24 cellular contexts compared by ENCODE assay signal in genomic region chr10:132292972-132293415, GRCh38. TPM values are rescaled to one million over a fixed set of nuclear protein-coding genes. Genes with fewer than 3 reads are reported as not detected.
DNase-seq lines count a peak whose midpoint lies in the region; ATAC-seq, FAIRE-seq and TF ChIP-seq lines count a peak whose summit lies in the region.
"Had no signal": no experiment of that assay in that cellular context is flagged by ENCODE, and none has a peak within 500 bp of the region (broad histone marks: within the 10 kb centered on the region; RNA-seq: fewer than 3 reads in every experiment).

No MANE protein-coding gene starts in this region.

- ATAC-seq in heart right ventricle = peak in 5 of 8 donors; percentile 30 to 62 (median 49)
- no peak for ATAC-seq in HG03039 (IDR thresholded peaks at IDR 0.05; ENCODE audit: unreplicated experiment)
- ATAC-seq in stimulated activated effector memory CD8-positive, alpha-beta T cell treated with anti-CD3 and anti-CD28 coated beads, Interleukin-12 subunit alpha, Interleukin-12 subunit beta, amount 100 ng/mL, for 72 hours = no peak

- TF ChIP-seq RAD21 in SK-N-SH (IDR thresholded peaks at IDR 0.05; ENCODE audit: low read length) = no peak

- CTCF ChIA-PET in SK-N-SH (lab: Yijun Ruan, JAX) = interaction anchor here (1.2 to 2.1 kb wide), 4 partner anchors 13 to 69 kb away, joined by 3 to 9 read pairs (median 5); no protein-coding TSS in a partner anchor

- no peaks in the 10 kb centered on the region for H3K9me2 ChIP-seq in SK-N-SH

- TF ChIP-seq CTCF in SK-N-SH (IDR thresholded peaks at IDR 0.05) (no peak), heart right ventricle (IDR thresholded peaks at IDR 0.05) (no peak)

- no peaks in the 10 kb centered on the region for H3K9me3 Mint-ChIP-seq in stimulated activated effector memory CD8-positive, alpha-beta T cell treated with anti-CD3 and anti-CD28 coated beads, Interleukin-12 subunit alpha, Interleukin-12 subunit beta, amount 100 ng/mL, for 72 hours
- H3K9me3 Mint-ChIP-seq: GM23338 had no signal

- H3K79me2 ChIP-seq in SK-N-SH (ENCODE audit: insufficient read depth) = no peaks in the 10 kb centered on the region

- no peak for FAIRE-seq in RCC 7860 (lab: Jason Lieb, UNC)
- FAIRE-seq: colon, endometrium, HTR-8/SVneo had no signal

- no peak for TF ChIP-seq EP300 in SK-N-SH (IDR thresholded peaks at IDR 0.05; ENCODE audit: borderline replicate concordance in 1 of 2, low read depth in 1 of 2, low read length in 1 of 2)

- no peaks in the 10 kb centered on the region for H4K20me1 ChIP-seq in SK-N-SH (ENCODE audit: insufficient read depth)

- H3K4me3 Mint-ChIP-seq in stimulated activated effector memory CD8-positive, alpha-beta T cell treated with anti-CD3 and anti-CD28 coated beads, Interleukin-12 subunit alpha, Interleukin-12 subunit beta, amount 100 ng/mL, for 72 hours = no peak overlapping the region
- H3K4me3 Mint-ChIP-seq: GM23338, nephron had no signal

- peaks cover 0 to 66% of the 10 kb centered on the region in 2 experiments; a peak in 2 of 4 replicates for H3K4me1 ChIP-seq in SK-N-SH (ENCODE audit: control insufficient read depth in 1 of 2, insufficient read depth in 2 of 2, low read depth in 1 of 2, low read length in 1 of 2)
- peaks cover 0 to 15% (median 6%) of the 10 kb centered on the region in 9 donors for H3K4me1 ChIP-seq in heart right ventricle
- H3K4me1 ChIP-seq: ascending aorta had no signal

- H2AFZ ChIP-seq in SK-N-SH (ENCODE audit: low read depth) = no peak overlapping the region
- H2AFZ ChIP-seq: GM23338 had no signal

- H3K27ac ChIP-seq in SK-N-SH (ENCODE audit: low read depth in 2 of 2, low read length in 1 of 2) (peak overlapping the region in 1 of 2 experiments; percentile 96; a peak in 2 of 4 replicates), heart right ventricle (no peak overlapping the region)
- H3K27ac ChIP-seq: ascending aorta, SK-N-MC, testis had no signal

- H3K36me3 Mint-ChIP-seq in stimulated activated effector memory CD8-positive, alpha-beta T cell treated with anti-CD3 and anti-CD28 coated beads, Interleukin-12 subunit alpha, Interleukin-12 subunit beta, amount 100 ng/mL, for 72 hours = no peaks in the 10 kb centered on the region

- H3K27ac Mint-ChIP-seq in stimulated activated effector memory CD8-positive, alpha-beta T cell treated with anti-CD3 and anti-CD28 coated beads, Interleukin-12 subunit alpha, Interleukin-12 subunit beta, amount 100 ng/mL, for 72 hours = no peak overlapping the region
- H3K27ac Mint-ChIP-seq: GM23338, nephron had no signal

- H3K27me3 ChIP-seq in SK-N-SH (ENCODE audit: insufficient read depth) = no peaks in the 10 kb centered on the region
- H3K27me3 ChIP-seq in heart right ventricle = peaks cover 0 to 8% (median 0%) of the 10 kb centered on the region in 7 donors
- H3K27me3 ChIP-seq: ascending aorta, testis had no signal

- no peak overlapping the region for H3K4me2 ChIP-seq in SK-N-SH
- H3K4me2 ChIP-seq: GM23338 had no signal

- H3K9ac ChIP-seq in SK-N-SH = no peak overlapping the region

- no peaks in the 10 kb centered on the region for H3K9me3 ChIP-seq in SK-N-SH
- H3K9me3 ChIP-seq in heart right ventricle = peaks cover 0 to 22% (median 5%) of the 10 kb centered on the region in 11 donors
- H3K9me3 ChIP-seq: testis had no signal

- DNase-seq in DMS79 (lab: John Stamatoyannopoulos, UW) = peak; percentile 11
- peak; percentile 92 for DNase-seq in SK-N-SH
- no peak for DNase-seq in heart right ventricle
- peak; percentile 70 for DNase-seq in posterior vena cava (ENCODE audit: low spot score)
- DNase-seq in RCC 7860 (ENCODE audit: low spot score) = no peak
- no peak for DNase-seq in RPMI8226
- DNase-seq in stimulated activated effector memory CD8-positive, alpha-beta T cell treated with anti-CD3 and anti-CD28 coated beads, Interleukin-12 subunit alpha, Interleukin-12 subunit beta, amount 100 ng/mL, for 72 hours (ENCODE audit: low spot score in 2 of 2) = no peak
- DNase-seq: activated CD4-positive, CD25-positive, alpha-beta regulatory T cell; activated CD8-positive, alpha-beta memory T cell treated with anti-CD3 and anti-CD28 coated beads for 24 hours; activated naive CD4-positive, alpha-beta T cell treated with anti-CD3 and anti-CD28 coated beads, Interleukin-2, amount 50 U/mL, for 16 hours; activated T-cell treated with anti-CD3 and anti-CD28 coated beads, Interleukin-2, amount 50 U/mL, for 48 hours; COR-L47; EL; NCI-H774; T-helper 9 cell had no signal

- POLR2A ChIA-PET in SK-N-SH (lab: Yijun Ruan, JAX) = interaction anchor here (0.6 to 1.5 kb wide), 4 partner anchors 11 to 53 kb away, joined by 3 to 5 read pairs (median 4); no protein-coding TSS in a partner anchor

- H3K4me1 Mint-ChIP-seq in stimulated activated effector memory CD8-positive, alpha-beta T cell treated with anti-CD3 and anti-CD28 coated beads, Interleukin-12 subunit alpha, Interleukin-12 subunit beta, amount 100 ng/mL, for 72 hours = no peaks in the 10 kb centered on the region

- H3F3A ChIP-seq in SK-N-SH (replicated peaks; ENCODE audit: insufficient read depth) = no peaks in the 10 kb centered on the region

- H3K36me3 ChIP-seq in SK-N-SH (replicated peaks in 1 of 2; ENCODE audit: control insufficient read depth in 1 of 2, insufficient read depth in 2 of 2, low read length in 1 of 2) (no peaks in the 10 kb centered on the region), heart right ventricle (no peaks in the 10 kb centered on the region)
- H3K36me3 ChIP-seq: ascending aorta had no signal

- WGBS in SK-N-SH (ENCODE audit: low lambda C conversion rate) = 82% methylated on average over 14 of the region's 20 CpGs
- 78 to 81% methylated on average over 20 of the region's 20 CpGs for WGBS in heart right ventricle, 2 donors

- intact Hi-C loops in heart right ventricle (cut with DNase I) (loop anchor here in 1 of 10 donors (5.0 kb wide), 1 partner anchor 56 kb away; no protein-coding TSS in a partner anchor), posterior vena cava (cut with DNase I) (no loop called here)

- H3K4me3 ChIP-seq in SK-N-SH (ENCODE audit: low read depth in 2 of 2, low read length in 1 of 2) = no peak overlapping the region; a peak in 1 of 4 replicates
- no peak overlapping the region for H3K4me3 ChIP-seq in heart right ventricle
- H3K4me3 ChIP-seq: ascending aorta, GM23338, SK-N-MC, testis had no signal

TF ChIP-seq in SK-N-SH, 30 proteins besides CTCF, POLR2A, EP300 and RAD21:
- TF ChIP-seq TAF1 (IDR thresholded peaks at IDR 0.05; ENCODE audit: borderline replicate concordance, low read depth, low read length) = no peak
- no peak for TF ChIP-seq POLR2AphosphoS5 (IDR thresholded peaks at IDR 0.05; ENCODE audit: low read depth, low read length)
- TF ChIP-seq RFX5 (IDR thresholded peaks at IDR 0.05; ENCODE audit: low read length) = no peak
- 0 out of 2 replicates have a peak, but pooled peaks have one; percentile 5 for TF ChIP-seq FOXJ3 (CRISPR knock-in tag; IDR thresholded peaks at IDR 0.05)

RNA-seq across cellular contexts. Expression of gene STK32C, which starts 14.8 kb away (rescaled TPM):
- polyA plus RNA-seq in SK-N-SH (2012; rRNA removed) (27.0 and 27.8 TPM in 2 replicates), heart right ventricle (1 to 10 TPM; 4.7 to 8.9 TPM)
- 20.1 and 23.8 TPM in 2 replicates for polyA plus RNA-seq in SK-N-SH (2012; cell fraction: cytosol; rRNA removed)
- polyA plus RNA-seq in SK-N-SH (2012; cell fraction: nucleus; rRNA removed) = 21.1 and 30.0 TPM in 2 replicates
- total RNA-seq in heart right ventricle (1 to 10 TPM; 2.7 to 7.7 (median 5.7) TPM), posterior vena cava (1 to 10 TPM; 6.3 to 9.7 TPM)

RNA-seq across cellular contexts. Expression of gene LRRC27, which starts 39.0 kb away (rescaled TPM):
- polyA plus RNA-seq in SK-N-SH (2012; rRNA removed) = 10.0 and 11.2 TPM in 2 replicates
- polyA plus RNA-seq in SK-N-SH (2012; cell fraction: cytosol; rRNA removed) = 7.4 and 7.6 TPM in 2 replicates
- 44.8 and 57.8 TPM in 2 replicates for polyA plus RNA-seq in SK-N-SH (2012; cell fraction: nucleus; rRNA removed)
- total RNA-seq in heart right ventricle = 1 to 10 TPM; 3.0 to 8.1 (median 4.7) TPM
- polyA plus RNA-seq in heart right ventricle = 1 to 10 TPM; 3.5 to 6.0 TPM
- 1 to 10 TPM; 4.7 to 6.5 TPM for total RNA-seq in posterior vena cava

Comparison
In these comparisons a context has a peak if more than half of its experiments do, and no peak if none do; other contexts are left out.
1. DNase-seq: peak in DMS79 (single experiment), SK-N-SH (single experiment) and posterior vena cava (single experiment); none in heart right ventricle (0 of 2), RCC 7860 (single experiment), RPMI8226 (single experiment) and stimulated activated effector memory CD8-positive, alpha-beta T cell treated with anti-CD3 and anti-CD28 coated beads, Interleukin-12 subunit alpha, Interleukin-12 subunit beta, amount 100 ng/mL, for 72 hours (0 of 2).
2. ATAC-seq: peak in heart right ventricle (5 of 8); none in HG03039 (single experiment) and stimulated activated effector memory CD8-positive, alpha-beta T cell treated with anti-CD3 and anti-CD28 coated beads, Interleukin-12 subunit alpha, Interleukin-12 subunit beta, amount 100 ng/mL, for 72 hours (single experiment).